Comparison of ENCODE assay signal across 23 cellular contexts in the genomic region with DNA sequence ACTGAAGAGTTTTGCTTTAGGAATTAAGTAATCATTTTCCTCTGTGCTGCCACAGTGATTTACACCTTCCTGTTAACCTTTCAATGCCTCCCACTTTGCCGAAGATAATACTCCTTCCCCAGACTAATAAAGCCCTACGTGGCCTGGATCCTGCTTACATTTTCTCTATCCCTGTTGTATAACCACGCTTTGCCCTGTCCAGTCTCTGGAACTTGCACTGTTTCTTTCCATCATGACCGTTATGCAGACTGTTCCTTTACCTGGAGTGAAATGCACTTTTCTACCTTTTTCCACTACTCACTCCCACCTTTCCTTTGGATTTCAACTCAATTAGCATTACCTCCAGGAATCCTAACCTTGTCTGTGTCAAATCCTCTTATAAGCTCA.
"Had no signal": no experiment of that assay in that cellular context is flagged by ENCODE, and none has a peak within 500 bp of the region (broad histone marks: within the 10 kb centered on the region; RNA-seq: fewer than 3 reads in every experiment).

No MANE protein-coding gene starts in this region.

- DNase-seq: activated CD4-positive, alpha-beta memory T cell treated with anti-CD3 and anti-CD28 coated beads for 36 hours; activated CD4-positive, alpha-beta T cell treated with anti-CD3 and anti-CD28 coated beads, Interleukin-2, amount 10 ng/mL, durations not matched to agents 7 days and 5 days; activated CD4-positive, CD25-positive, alpha-beta regulatory T cell; activated CD8-positive, alpha-beta memory T cell treated with anti-CD3 and anti-CD28 coated beads for 24 hours; activated gamma-delta T cell; activated naive CD4-positive, alpha-beta T cell treated with anti-CD3 and anti-CD28 coated beads for 36 hours; activated T-cell treated with anti-CD3 and anti-CD28 coated beads, Interleukin-2, amount 50 U/mL, for 4 hours; amygdala; brain microvascular endothelial cell; Kasumi-1; KBM-7; NCI-H1105 treated with DMSO at 0.1 percent for 48 hours; NCI-H1436 treated with DMSO at 0.1 percent for 48 hours; NCI-H187; NCI-H2081; Peyer's patch; Right ventricle myocardium superior; SJCRH30; SK-N-SH; T-helper 1 cell had no signal

- ATAC-seq: activated T-cell treated with anti-CD3 and anti-CD28 coated beads, Interleukin-2, amount 50 U/mL, for 4 hours; activated T-helper 17 cell treated with anti-CD3 and anti-CD28 coated beads, Interleukin-2, amount 50 U/mL, for 72 hours had no signal

- H3K4me1 ChIP-seq: Peyer's patch, SJCRH30 had no signal

- H3K9ac ChIP-seq: SK-N-SH had no signal

- H3K4me2 ChIP-seq: SK-N-SH had no signal

- H3K9me3 ChIP-seq: Peyer's patch, SJCRH30, SK-N-SH had no signal

- H3K4me3 ChIP-seq: Peyer's patch, SJCRH30 had no signal

- H3K36me3 ChIP-seq: brain microvascular endothelial cell, Peyer's patch, SJCRH30 had no signal

- H3K27me3 ChIP-seq: brain microvascular endothelial cell, Peyer's patch, SJCRH30 had no signal

- H3K27ac ChIP-seq: brain microvascular endothelial cell, Peyer's patch, RWPE1, SJCRH30, VCaP had no signal
